In the genomic region with DNA sequence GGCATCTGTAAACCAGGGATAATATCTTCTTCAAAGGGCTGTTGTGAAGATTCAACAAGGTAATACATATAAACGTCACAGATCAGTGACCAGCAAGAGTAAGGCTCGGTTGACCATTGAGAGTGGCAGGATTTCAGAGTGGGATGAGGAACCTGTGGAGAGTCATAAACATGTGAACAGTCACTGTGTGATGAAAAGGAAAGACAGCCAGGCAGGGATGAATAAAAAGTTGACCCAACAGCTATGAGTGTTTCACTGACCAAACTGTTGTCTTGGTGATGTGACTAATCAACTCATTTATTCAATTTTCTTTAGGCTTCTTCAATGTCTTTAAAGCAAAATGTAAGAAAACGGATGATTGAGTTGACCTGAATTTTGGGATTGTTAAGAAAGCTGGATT, we compare ENCODE assay signal across 15 cellular contexts. TPM values are rescaled to one million over a fixed set of nuclear protein-coding genes. Genes with fewer than 3 reads are reported as not detected.
DNase-seq lines count a peak whose midpoint lies in the region; ATAC-seq and TF ChIP-seq lines count a peak whose summit lies in the region.
"Had no signal": no experiment of that assay in that cellular context is flagged by ENCODE, and none has a peak within 500 bp of the region (broad histone marks: within the 10 kb centered on the region; RNA-seq: fewer than 3 reads in every experiment).

No MANE protein-coding gene starts in this region.

- no peak for TF ChIP-seq CTCF in PC-3 (conservative IDR thresholded peaks at IDR 0.05; ENCODE audit: low read depth, low read length)
- TF ChIP-seq CTCF in epithelial cell of esophagus (IDR thresholded peaks at IDR 0.05; ENCODE audit: insufficient read depth, low read depth, low read length, missing control alignments), result no peak
- TF ChIP-seq CTCF in nephron progenitor cell (IDR thresholded peaks at IDR 0.05), result no peak
- no peak for TF ChIP-seq CTCF in WERI-Rb-1 (IDR thresholded peaks at IDR 0.05; ENCODE audit: low read depth, low read length)

- no TSS peak for BruUV-seq in PC-3 (replicated peaks; lab: Mats Ljungman, UMichigan)

- no peaks in the 10 kb centered on the region for H4K20me1 ChIP-seq in PC-3 (ENCODE audit: low read length)
- H4K20me1 ChIP-seq: BLaER1 treated with 17β-estradiol and CSF1 and Interleukin-3, amounts not matched to agents 10 nM and 100 nM had no signal

- no peaks in the 10 kb centered on the region for H3K27me3 Mint-ChIP-seq in nephron progenitor cell (ENCODE audit: low read depth, poor library complexity)
- peaks cover 17% of the 10 kb centered on the region for H3K27me3 Mint-ChIP-seq in stimulated activated memory B cell treated with anti-CD40 and anti-IgM and Interleukin-4, amounts not matched to agents 10 μg/mL and 1 μg/mL and 100 μg/mL, for 72 hours

- H3K27ac Mint-ChIP-seq in nephron progenitor cell, result peak overlapping the region; percentile 21
- no peak overlapping the region for H3K27ac Mint-ChIP-seq in stimulated activated memory B cell treated with anti-CD40 and anti-IgM and Interleukin-4, amounts not matched to agents 10 μg/mL and 1 μg/mL and 100 μg/mL, for 72 hours
- H3K27ac Mint-ChIP-seq: activated B cell treated with CpG ODN at 0.5 μM for 24 hours; dendritic cell treated with granulocyte-macrophage colony-stimulating factor and Interleukin-4, amounts not matched to agents 40 ng/mL and 50 ng/mL, for 4 days had no signal

- intact Hi-C loops in PC-3 (cut with micrococcal nuclease), result loop anchor here (5.0 kb wide), 1 partner anchor 61 kb away; no protein-coding TSS in a partner anchor

- in situ Hi-C loops in Caki2 (cut with HindIII; ENCODE audit: low pct_unique_long_range_greater_than_20kb, low sequenced_read_pairs), result no loop called here

- no peak overlapping the region for H3K9ac ChIP-seq in PC-3 (ENCODE audit: low read length)
- H3K9ac ChIP-seq: BLaER1 treated with 17β-estradiol and CSF1 and Interleukin-3, amounts not matched to agents 10 nM and 100 nM had no signal

- H3K9me3 ChIP-seq in PC-3 (ENCODE audit: low read length), result no peaks in the 10 kb centered on the region
- no peaks in the 10 kb centered on the region for H3K9me3 ChIP-seq in WERI-Rb-1 (ENCODE audit: severe bottlenecking)
- H3K9me3 ChIP-seq: BLaER1 treated with 17β-estradiol and CSF1 and Interleukin-3, amounts not matched to agents 10 nM and 100 nM had no signal

- H3K4me3 ChIP-seq in PC-3 (ENCODE audit: low read length) (no peak overlapping the region), epithelial cell of esophagus (ENCODE audit: low read length) (no peak overlapping the region), WERI-Rb-1 (ENCODE audit: low read depth, low read length) (no peak overlapping the region)
- H3K4me3 ChIP-seq: BLaER1 treated with 17β-estradiol and CSF1 and Interleukin-3, amounts not matched to agents 10 nM and 100 nM had no signal

- no peak overlapping the region for H3K4me3 Mint-ChIP-seq in nephron progenitor cell
- no peak overlapping the region for H3K4me3 Mint-ChIP-seq in stimulated activated memory B cell treated with anti-CD40 and anti-IgM and Interleukin-4, amounts not matched to agents 10 μg/mL and 1 μg/mL and 100 μg/mL, for 72 hours
- H3K4me3 Mint-ChIP-seq: activated B cell treated with CpG ODN at 0.5 μM for 24 hours; dendritic cell treated with granulocyte-macrophage colony-stimulating factor and Interleukin-4, amounts not matched to agents 40 ng/mL and 50 ng/mL, for 4 days had no signal

- peak; percentile 46 for DNase-seq in Caki2 (ENCODE audit: low read depth)
- peak; percentile 71 for DNase-seq in PC-3
- peak; percentile 68 for DNase-seq in epithelial cell of esophagus (ENCODE audit: low read depth)
- DNase-seq in nephron progenitor cell, result no peak
- no peak for DNase-seq in 8988T
- no peak for DNase-seq in WERI-Rb-1
- no peak for DNase-seq in DMS153 (lab: John Stamatoyannopoulos, UW)
- DNase-seq: activated B cell treated with CpG ODN at 0.5 μM for 24 hours; NCI-H187 treated with DMSO at 0.1 percent for 48 hours; NCI-H526; OCI-M1; stimulated activated CD4-positive, alpha-beta T cell treated with anti-CD3 and anti-CD28 coated beads, Interleukin-15, amount 100 ng/mL, for 24 hours had no signal

- H3K36me3 Mint-ChIP-seq in nephron progenitor cell (ENCODE audit: low read depth), result peaks cover 8% of the 10 kb centered on the region
- no peaks in the 10 kb centered on the region for H3K36me3 Mint-ChIP-seq in stimulated activated memory B cell treated with anti-CD40 and anti-IgM and Interleukin-4, amounts not matched to agents 10 μg/mL and 1 μg/mL and 100 μg/mL, for 72 hours

- H3K4me1 Mint-ChIP-seq in nephron progenitor cell, result peaks cover 34% of the 10 kb centered on the region
- no peaks in the 10 kb centered on the region for H3K4me1 Mint-ChIP-seq in stimulated activated memory B cell treated with anti-CD40 and anti-IgM and Interleukin-4, amounts not matched to agents 10 μg/mL and 1 μg/mL and 100 μg/mL, for 72 hours
- H3K4me1 Mint-ChIP-seq: activated B cell treated with CpG ODN at 0.5 μM for 24 hours had no signal

- H3K27ac ChIP-seq in PC-3 (ENCODE audit: low read length) (peak overlapping the region; percentile 40), WERI-Rb-1 (no peak overlapping the region)
- H3K27ac ChIP-seq: BLaER1 treated with 17β-estradiol and CSF1 and Interleukin-3, amounts not matched to agents 10 nM and 100 nM had no signal

- H3K27me3 ChIP-seq in PC-3 (ENCODE audit: low read length), result no peaks in the 10 kb centered on the region
- no peaks in the 10 kb centered on the region for H3K27me3 ChIP-seq in WERI-Rb-1 (ENCODE audit: insufficient read depth, low read depth, severe bottlenecking)
- H3K27me3 ChIP-seq: BLaER1 treated with 17β-estradiol and CSF1 and Interleukin-3, amounts not matched to agents 10 nM and 100 nM had no signal

- POLR2A ChIA-PET in PC-3 (lab: Charles Lee; ENCODE audit: unreplicated experiment), result interaction anchor here (0.6 kb wide), 1 partner anchor 12 kb away, joined by 3 read pairs; no protein-coding TSS in a partner anchor

- H3K4me2 ChIP-seq in PC-3 (ENCODE audit: low read length), result no peak overlapping the region
- H3K4me2 ChIP-seq: BLaER1 treated with 17β-estradiol and CSF1 and Interleukin-3, amounts not matched to agents 10 nM and 100 nM had no signal

- H3K36me3 ChIP-seq in PC-3 (ENCODE audit: low read depth, low read length) (peaks cover 6% of the 10 kb centered on the region; the same call in 1 of the 2 replicates), WERI-Rb-1 (no peaks in the 10 kb centered on the region)
- H3K36me3 ChIP-seq: BLaER1 treated with 17β-estradiol and CSF1 and Interleukin-3, amounts not matched to agents 10 nM and 100 nM had no signal

- ATAC-seq in PC-3, result peak; percentile 80
- no peak for ATAC-seq in stimulated activated memory B cell treated with anti-CD40 and anti-IgM and Interleukin-4, amounts not matched to agents 10 μg/mL and 1 μg/mL and 100 μg/mL, for 72 hours

- H3K9me2 ChIP-seq in PC-3 (replicated peaks; ENCODE audit: low read length), result no peaks in the 10 kb centered on the region

- H3K9me3 Mint-ChIP-seq in nephron progenitor cell, result no peaks in the 10 kb centered on the region
- H3K9me3 Mint-ChIP-seq in stimulated activated memory B cell treated with anti-CD40 and anti-IgM and Interleukin-4, amounts not matched to agents 10 μg/mL and 1 μg/mL and 100 μg/mL, for 72 hours, result no peaks in the 10 kb centered on the region
- H3K9me3 Mint-ChIP-seq: activated B cell treated with CpG ODN at 0.5 μM for 24 hours; dendritic cell treated with granulocyte-macrophage colony-stimulating factor and Interleukin-4, amounts not matched to agents 40 ng/mL and 50 ng/mL, for 4 days had no signal

- H3K79me2 ChIP-seq in PC-3 (ENCODE audit: low read length), result peaks cover 33% of the 10 kb centered on the region

- H2AFZ ChIP-seq in PC-3 (ENCODE audit: low read length), result no peak overlapping the region

- H3K4me1 ChIP-seq in PC-3 (ENCODE audit: insufficient read depth, low read length), result peaks cover 25% of the 10 kb centered on the region
- H3K4me1 ChIP-seq: BLaER1 treated with 17β-estradiol and CSF1 and Interleukin-3, amounts not matched to agents 10 nM and 100 nM had no signal

- no peaks in the 10 kb centered on the region for H3F3A ChIP-seq in PC-3 (ENCODE audit: low read length, unreplicated experiment)

- CTCF ChIA-PET in PC-3 (lab: Charles Lee), result interaction anchor here (0.6 to 1.3 kb wide), 2 partner anchors 9 to 80 kb away, joined by 3 to 7 read pairs; partner anchors contain the start of gene FRMD6

RNA-seq across cellular contexts. Expression of gene FRMD6, which starts 8.6 kb away (rescaled TPM):
- total RNA-seq in Caki2 (2014; rRNA removed; shearing (Covaris generic); ENCODE audit: low replicate concordance), result 11.9 and 33.9 TPM in 2 replicates
- total RNA-seq in PC-3 (2014; rRNA removed), result 88.3 and 103 TPM in 2 replicates

Comparison
In these comparisons a context has a peak if more than half of its experiments do, and no peak if none do; other contexts are left out.
1. DNase-seq: peak in Caki2 (single experiment), PC-3 (single experiment) and epithelial cell of esophagus (single experiment); none in nephron progenitor cell (single experiment), 8988T (single experiment), WERI-Rb-1 (single experiment) and DMS153 (single experiment).